In genomic region chr4:154406022-154406835, GRCh38 we compare ENCODE assay signal across 11 cellular contexts.
DNase-seq lines count a peak whose midpoint lies in the region; ATAC-seq and TF ChIP-seq lines count a peak whose summit lies in the region.
"Had no signal": no experiment of that assay in that cellular context is flagged by ENCODE, and none has a peak within 500 bp of the region (broad histone marks: within the 10 kb centered on the region; RNA-seq: fewer than 3 reads in every experiment).

No MANE protein-coding gene starts in this region.

- no peaks in the 10 kb centered on the region for H3K4me1 Mint-ChIP-seq in WTC11
- H3K4me1 Mint-ChIP-seq: brain had no signal

- POLR2A ChIA-PET in WTC11 (lab: Charles Lee): no interaction called here

- DNase-seq in WTC11 (ENCODE audit: low spot score): no peak
- no peak for DNase-seq in LoVo (ENCODE audit: low spot score)
- DNase-seq in cortex of kidney (lab: John Stamatoyannopoulos, UW): no peak
- DNase-seq in iPS-NIHi11 (ENCODE audit: low spot score): no peak
- DNase-seq in stimulated activated CD8-positive, alpha-beta memory T cell treated with anti-CD3 and anti-CD28 coated beads, Interleukin-4, amount 100 ng/mL, for 48 hours: no peak
- DNase-seq: left ventricle myocardium superior, SW 1271 had no signal

- no peaks in the 10 kb centered on the region; the same call in 1 of the 2 replicates for H3K27me3 Mint-ChIP-seq in WTC11 (ENCODE audit: low read depth)

- peaks cover 7% of the 10 kb centered on the region for H3K9me3 Mint-ChIP-seq in WTC11

- no peak overlapping the region for H3K27ac Mint-ChIP-seq in WTC11

- no peaks in the 10 kb centered on the region for H3K36me3 Mint-ChIP-seq in WTC11
- H3K36me3 Mint-ChIP-seq: brain had no signal

- no peak overlapping the region for H3K4me3 Mint-ChIP-seq in WTC11
- H3K4me3 Mint-ChIP-seq: brain had no signal

- ATAC-seq in GM18499 (IDR thresholded peaks at IDR 0.05; ENCODE audit: insufficient read depth, unreplicated experiment) (peak; percentile 90), GM21367 (IDR thresholded peaks at IDR 0.05; ENCODE audit: unreplicated experiment) (peak; percentile 95), HG03108 (IDR thresholded peaks at IDR 0.05; ENCODE audit: unreplicated experiment) (peak; percentile 95), WTC11 (peak; percentile 39; the same call in 1 of the 2 replicates)
- ATAC-seq: left ventricle myocardium superior had no signal

- CTCF ChIA-PET in WTC11 (lab: Charles Lee): no interaction called here

- no peak for TF ChIP-seq CTCF in WTC11 (IDR thresholded peaks at IDR 0.05)

TF ChIP-seq in WTC11, 78 proteins besides CTCF, POLR2A, EP300 and RAD21:
- TF ChIP-seq, protein P1, sequence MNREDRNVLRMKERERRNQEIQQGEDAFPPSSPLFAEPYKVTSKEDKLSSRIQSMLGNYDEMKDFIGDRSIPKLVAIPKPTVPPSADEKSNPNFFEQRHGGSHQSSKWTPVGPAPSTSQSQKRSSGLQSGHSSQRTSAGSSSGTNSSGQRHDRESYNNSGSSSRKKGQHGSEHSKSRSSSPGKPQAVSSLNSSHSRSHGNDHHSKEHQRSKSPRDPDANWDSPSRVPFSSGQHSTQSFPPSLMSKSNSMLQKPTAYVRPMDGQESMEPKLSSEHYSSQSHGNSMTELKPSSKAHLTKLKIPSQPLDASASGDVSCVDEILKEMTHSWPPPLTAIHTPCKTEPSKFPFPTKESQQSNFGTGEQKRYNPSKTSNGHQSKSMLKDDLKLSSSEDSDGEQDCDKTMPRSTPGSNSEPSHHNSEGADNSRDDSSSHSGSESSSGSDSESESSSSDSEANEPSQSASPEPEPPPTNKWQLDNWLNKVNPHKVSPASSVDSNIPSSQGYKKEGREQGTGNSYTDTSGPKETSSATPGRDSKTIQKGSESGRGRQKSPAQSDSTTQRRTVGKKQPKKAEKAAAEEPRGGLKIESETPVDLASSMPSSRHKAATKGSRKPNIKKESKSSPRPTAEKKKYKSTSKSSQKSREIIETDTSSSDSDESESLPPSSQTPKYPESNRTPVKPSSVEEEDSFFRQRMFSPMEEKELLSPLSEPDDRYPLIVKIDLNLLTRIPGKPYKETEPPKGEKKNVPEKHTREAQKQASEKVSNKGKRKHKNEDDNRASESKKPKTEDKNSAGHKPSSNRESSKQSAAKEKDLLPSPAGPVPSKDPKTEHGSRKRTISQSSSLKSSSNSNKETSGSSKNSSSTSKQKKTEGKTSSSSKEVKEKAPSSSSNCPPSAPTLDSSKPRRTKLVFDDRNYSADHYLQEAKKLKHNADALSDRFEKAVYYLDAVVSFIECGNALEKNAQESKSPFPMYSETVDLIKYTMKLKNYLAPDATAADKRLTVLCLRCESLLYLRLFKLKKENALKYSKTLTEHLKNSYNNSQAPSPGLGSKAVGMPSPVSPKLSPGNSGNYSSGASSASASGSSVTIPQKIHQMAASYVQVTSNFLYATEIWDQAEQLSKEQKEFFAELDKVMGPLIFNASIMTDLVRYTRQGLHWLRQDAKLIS (CRISPR knock-in tag; IDR thresholded peaks at IDR 0.05; ENCODE audit: borderline replicate concordance): no peak
- TF ChIP-seq FOXP1 (CRISPR knock-in tag; IDR thresholded peaks at IDR 0.05; ENCODE audit: borderline replicate concordance): no peak
- no peak for TF ChIP-seq GRHL2 (CRISPR knock-in tag; IDR thresholded peaks at IDR 0.05; ENCODE audit: insufficient replicate concordance, severe bottlenecking)
- TF ChIP-seq JUN (CRISPR knock-in tag; IDR thresholded peaks at IDR 0.05): no peak
- no peak for TF ChIP-seq EMX1 (CRISPR knock-in tag; IDR thresholded peaks at IDR 0.05)
- TF ChIP-seq, protein P2, sequence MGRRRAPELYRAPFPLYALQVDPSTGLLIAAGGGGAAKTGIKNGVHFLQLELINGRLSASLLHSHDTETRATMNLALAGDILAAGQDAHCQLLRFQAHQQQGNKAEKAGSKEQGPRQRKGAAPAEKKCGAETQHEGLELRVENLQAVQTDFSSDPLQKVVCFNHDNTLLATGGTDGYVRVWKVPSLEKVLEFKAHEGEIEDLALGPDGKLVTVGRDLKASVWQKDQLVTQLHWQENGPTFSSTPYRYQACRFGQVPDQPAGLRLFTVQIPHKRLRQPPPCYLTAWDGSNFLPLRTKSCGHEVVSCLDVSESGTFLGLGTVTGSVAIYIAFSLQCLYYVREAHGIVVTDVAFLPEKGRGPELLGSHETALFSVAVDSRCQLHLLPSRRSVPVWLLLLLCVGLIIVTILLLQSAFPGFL (CRISPR knock-in tag; IDR thresholded peaks at IDR 0.05; ENCODE audit: borderline replicate concordance): no peak
- TF ChIP-seq SMAD3 (CRISPR knock-in tag; IDR thresholded peaks at IDR 0.05; ENCODE audit: borderline replicate concordance): no peak
- no peak for TF ChIP-seq NR1H2 (CRISPR knock-in tag; IDR thresholded peaks at IDR 0.05)
- TF ChIP-seq ZSCAN18 (CRISPR knock-in tag; IDR thresholded peaks at IDR 0.05): no peak
- TF ChIP-seq, protein P3, sequence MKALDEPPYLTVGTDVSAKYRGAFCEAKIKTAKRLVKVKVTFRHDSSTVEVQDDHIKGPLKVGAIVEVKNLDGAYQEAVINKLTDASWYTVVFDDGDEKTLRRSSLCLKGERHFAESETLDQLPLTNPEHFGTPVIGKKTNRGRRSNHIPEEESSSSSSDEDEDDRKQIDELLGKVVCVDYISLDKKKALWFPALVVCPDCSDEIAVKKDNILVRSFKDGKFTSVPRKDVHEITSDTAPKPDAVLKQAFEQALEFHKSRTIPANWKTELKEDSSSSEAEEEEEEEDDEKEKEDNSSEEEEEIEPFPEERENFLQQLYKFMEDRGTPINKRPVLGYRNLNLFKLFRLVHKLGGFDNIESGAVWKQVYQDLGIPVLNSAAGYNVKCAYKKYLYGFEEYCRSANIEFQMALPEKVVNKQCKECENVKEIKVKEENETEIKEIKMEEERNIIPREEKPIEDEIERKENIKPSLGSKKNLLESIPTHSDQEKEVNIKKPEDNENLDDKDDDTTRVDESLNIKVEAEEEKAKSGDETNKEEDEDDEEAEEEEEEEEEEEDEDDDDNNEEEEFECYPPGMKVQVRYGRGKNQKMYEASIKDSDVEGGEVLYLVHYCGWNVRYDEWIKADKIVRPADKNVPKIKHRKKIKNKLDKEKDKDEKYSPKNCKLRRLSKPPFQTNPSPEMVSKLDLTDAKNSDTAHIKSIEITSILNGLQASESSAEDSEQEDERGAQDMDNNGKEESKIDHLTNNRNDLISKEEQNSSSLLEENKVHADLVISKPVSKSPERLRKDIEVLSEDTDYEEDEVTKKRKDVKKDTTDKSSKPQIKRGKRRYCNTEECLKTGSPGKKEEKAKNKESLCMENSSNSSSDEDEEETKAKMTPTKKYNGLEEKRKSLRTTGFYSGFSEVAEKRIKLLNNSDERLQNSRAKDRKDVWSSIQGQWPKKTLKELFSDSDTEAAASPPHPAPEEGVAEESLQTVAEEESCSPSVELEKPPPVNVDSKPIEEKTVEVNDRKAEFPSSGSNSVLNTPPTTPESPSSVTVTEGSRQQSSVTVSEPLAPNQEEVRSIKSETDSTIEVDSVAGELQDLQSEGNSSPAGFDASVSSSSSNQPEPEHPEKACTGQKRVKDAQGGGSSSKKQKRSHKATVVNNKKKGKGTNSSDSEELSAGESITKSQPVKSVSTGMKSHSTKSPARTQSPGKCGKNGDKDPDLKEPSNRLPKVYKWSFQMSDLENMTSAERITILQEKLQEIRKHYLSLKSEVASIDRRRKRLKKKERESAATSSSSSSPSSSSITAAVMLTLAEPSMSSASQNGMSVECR (CRISPR knock-in tag; IDR thresholded peaks at IDR 0.05; ENCODE audit: borderline replicate concordance): no peak
- TF ChIP-seq, protein P4, sequence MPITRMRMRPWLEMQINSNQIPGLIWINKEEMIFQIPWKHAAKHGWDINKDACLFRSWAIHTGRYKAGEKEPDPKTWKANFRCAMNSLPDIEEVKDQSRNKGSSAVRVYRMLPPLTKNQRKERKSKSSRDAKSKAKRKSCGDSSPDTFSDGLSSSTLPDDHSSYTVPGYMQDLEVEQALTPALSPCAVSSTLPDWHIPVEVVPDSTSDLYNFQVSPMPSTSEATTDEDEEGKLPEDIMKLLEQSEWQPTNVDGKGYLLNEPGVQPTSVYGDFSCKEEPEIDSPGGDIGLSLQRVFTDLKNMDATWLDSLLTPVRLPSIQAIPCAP (CRISPR knock-in tag; IDR thresholded peaks at IDR 0.05): no peak
- TF ChIP-seq CBFB (CRISPR knock-in tag; IDR thresholded peaks at IDR 0.05; ENCODE audit: low read depth): no peak
- no peak for TF ChIP-seq IRF2 (CRISPR knock-in tag; IDR thresholded peaks at IDR 0.05; ENCODE audit: borderline replicate concordance, low read depth)
- TF ChIP-seq, protein P5, sequence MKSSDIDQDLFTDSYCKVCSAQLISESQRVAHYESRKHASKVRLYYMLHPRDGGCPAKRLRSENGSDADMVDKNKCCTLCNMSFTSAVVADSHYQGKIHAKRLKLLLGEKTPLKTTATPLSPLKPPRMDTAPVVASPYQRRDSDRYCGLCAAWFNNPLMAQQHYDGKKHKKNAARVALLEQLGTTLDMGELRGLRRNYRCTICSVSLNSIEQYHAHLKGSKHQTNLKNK (CRISPR knock-in tag; IDR thresholded peaks at IDR 0.05): no peak
- no peak for TF ChIP-seq PRRX2 (CRISPR knock-in tag; IDR thresholded peaks at IDR 0.05)
- TF ChIP-seq NFATC4 (CRISPR knock-in tag; IDR thresholded peaks at IDR 0.05): no peak
- TF ChIP-seq ZBTB21 (CRISPR knock-in tag; IDR thresholded peaks at IDR 0.05; ENCODE audit: borderline replicate concordance): no peak
- TF ChIP-seq TEAD4 (CRISPR knock-in tag; IDR thresholded peaks at IDR 0.05): no peak
- no peak for TF ChIP-seq ETV6 (CRISPR knock-in tag; IDR thresholded peaks at IDR 0.05)
- no peak for TF ChIP-seq GTF2I (CRISPR knock-in tag; conservative IDR thresholded peaks at IDR 0.05)

Comparison
In these comparisons a context has a peak if more than half of its experiments do, and no peak if none do; other contexts are left out.
1. ATAC-seq: peak in every context shown above with its lines; median percentile 95 in GM21367; 95 in HG03108; 90 in GM18499; 39 in WTC11.